ENCODE assay signal across 38 cellular contexts in genomic region chr4:25356068-25356467, GRCh38.
"Had no signal": no experiment of that assay in that cellular context is flagged by ENCODE, and none has a peak within 500 bp of the region (broad histone marks: within the 10 kb centered on the region; RNA-seq: fewer than 3 reads in every experiment).

No MANE protein-coding gene starts in this region.

- DNase-seq: activated effector memory CD4-positive, alpha-beta T cell treated with anti-CD3 and anti-CD28 coated beads, Interleukin-2, amount 50 U/mL, for 16 hours; activated effector memory CD4-positive, alpha-beta T cell treated with Interleukin-2 at 50 U/mL for 16 hours; activated gamma-delta T cell; activated gamma-delta T cell treated with Interleukin-2 at 50 U/mL for 16 hours; activated naive CD4-positive, alpha-beta T cell; activated naive CD4-positive, alpha-beta T cell treated with anti-CD3 and anti-CD28 coated beads for 36 hours; activated naive CD4-positive, alpha-beta T cell treated with anti-CD3 and anti-CD28 coated beads, Interleukin-2, amount 10 ng/mL, durations not matched to agents 7 days and 5 days; activated naive CD4-positive, alpha-beta T cell treated with anti-CD3 and anti-CD28 coated beads, Interleukin-2, amount 50 U/mL, for 16 hours; activated naive CD4-positive, alpha-beta T cell treated with Interleukin-2 at 50 U/mL for 16 hours; activated naive CD8-positive, alpha-beta T cell treated with anti-CD3 and anti-CD28 coated beads for 36 hours; activated naive CD8-positive, alpha-beta T cell treated with anti-CD3 and anti-CD28 coated beads, Interleukin-2, amount 10 ng/mL, durations not matched to agents 7 days and 5 days; activated naive CD8-positive, alpha-beta T cell treated with anti-CD3 and anti-CD28 coated beads, Interleukin-2, amount 50 U/mL, for 24 hours; activated T-cell treated with anti-CD3 and anti-CD28 coated beads, Interleukin-2, amount 50 U/mL, for 1 hour; activated T-cell treated with anti-CD3 and anti-CD28 coated beads, Interleukin-2, amount 50 U/mL, for 24 hours; activated T-cell treated with anti-CD3 and anti-CD28 coated beads, Interleukin-2, amount 50 U/mL, for 4 hours; activated T-cell treated with anti-CD3 and anti-CD28 coated beads, Interleukin-2, amount 50 U/mL, for 48 hours; activated T-cell treated with anti-CD3 and anti-CD28 coated beads, Interleukin-2, amount 50 U/mL, for 72 hours; adrenal gland; amniotic stem cell; amygdala; anterior cingulate cortex; aorta; body of pancreas; brain microvascular endothelial cell; caudate nucleus; central memory CD4-positive, alpha-beta T cell; cerebellar nuclear complex had no signal

- ATAC-seq: activated naive CD4-positive, alpha-beta T cell treated with anti-CD3 and anti-CD28 coated beads, Interleukin-2, amount 50 U/mL, for 72 hours; activated naive CD8-positive, alpha-beta T cell treated with anti-CD3 and anti-CD28 coated beads, Interleukin-2, amount 50 U/mL, for 24 hours; activated T-cell treated with anti-CD3 and anti-CD28 coated beads, Interleukin-2, amount 50 U/mL, for 4 hours; activated T-cell treated with anti-CD3 and anti-CD28 coated beads, Interleukin-2, amount 50 U/mL, for 72 hours; activated T-helper 17 cell treated with anti-CD3 and anti-CD28 coated beads, Interleukin-2, amount 50 U/mL, for 72 hours; body of pancreas had no signal

- H3K9me3 ChIP-seq: adrenal gland, ascending aorta, body of pancreas, breast epithelium had no signal

- H3K27me3 Mint-ChIP-seq: activated naive CD4-positive, alpha-beta T cell treated with anti-CD3 and anti-CD28 coated beads, Interleukin-2, amount 10 ng/mL, durations not matched to agents 7 days and 5 days; activated naive CD4-positive, alpha-beta T cell treated with anti-CD3 and anti-CD28 coated beads, Interleukin-2, amount 50 U/mL, for 24 hours; activated naive CD8-positive, alpha-beta T cell; activated naive CD8-positive, alpha-beta T cell treated with anti-CD3 and anti-CD28 coated beads for 36 hours; activated naive CD8-positive, alpha-beta T cell treated with anti-CD3 and anti-CD28 coated beads, Interleukin-2, amount 10 ng/mL, durations not matched to agents 7 days and 5 days; activated naive CD8-positive, alpha-beta T cell treated with anti-CD3 and anti-CD28 coated beads, Interleukin-2, amount 50 U/mL, for 24 hours; activated T-cell treated with anti-CD3 and anti-CD28 coated beads, Interleukin-2, amount 50 U/mL, for 24 hours; activated T-helper 17 cell treated with anti-CD3 and anti-CD28 coated beads, Interleukin-2, amount 50 U/mL, for 72 hours; central memory CD8-positive, alpha-beta T cell had no signal

- H3K4me1 Mint-ChIP-seq: activated naive CD4-positive, alpha-beta T cell treated with anti-CD3 and anti-CD28 coated beads, Interleukin-2, amount 10 ng/mL, durations not matched to agents 7 days and 5 days; activated naive CD4-positive, alpha-beta T cell treated with anti-CD3 and anti-CD28 coated beads, Interleukin-2, amount 50 U/mL, for 24 hours; activated naive CD8-positive, alpha-beta T cell treated with anti-CD3 and anti-CD28 coated beads for 36 hours; activated naive CD8-positive, alpha-beta T cell treated with anti-CD3 and anti-CD28 coated beads, Interleukin-2, amount 10 ng/mL, durations not matched to agents 7 days and 5 days; activated naive CD8-positive, alpha-beta T cell treated with anti-CD3 and anti-CD28 coated beads, Interleukin-2, amount 50 U/mL, for 24 hours; activated T-helper 17 cell treated with anti-CD3 and anti-CD28 coated beads, Interleukin-2, amount 50 U/mL, for 72 hours; brain; central memory CD8-positive, alpha-beta T cell had no signal

- H3K27me3 ChIP-seq: adrenal gland, ascending aorta, body of pancreas, brain microvascular endothelial cell, breast epithelium, cardiac muscle cell had no signal

- H3K9me3 Mint-ChIP-seq: activated naive CD4-positive, alpha-beta T cell treated with anti-CD3 and anti-CD28 coated beads, Interleukin-2, amount 10 ng/mL, durations not matched to agents 7 days and 5 days; activated naive CD4-positive, alpha-beta T cell treated with anti-CD3 and anti-CD28 coated beads, Interleukin-2, amount 50 U/mL, for 24 hours; activated naive CD8-positive, alpha-beta T cell treated with anti-CD3 and anti-CD28 coated beads for 36 hours; activated naive CD8-positive, alpha-beta T cell treated with anti-CD3 and anti-CD28 coated beads, Interleukin-2, amount 50 U/mL, for 24 hours; activated T-cell treated with anti-CD3 and anti-CD28 coated beads, Interleukin-2, amount 50 U/mL, for 24 hours; activated T-cell treated with anti-CD3 and anti-CD28 coated beads, Interleukin-2, amount 50 U/mL, for 4 hours; activated T-cell treated with anti-CD3 and anti-CD28 coated beads, Interleukin-2, amount 50 U/mL, for 72 hours; activated T-helper 1 cell treated with anti-CD3 and anti-CD28 coated beads, Interleukin-12 subunit alpha, Interleukin-12 subunit beta, Interleukin-2, Interleukin-4 antibody, amounts not matched to agents 30 ng/mL and 10 ng/mL and 1 ng/mL, durations not matched to agents 14 hours and 24 hours and 36 hours; activated T-helper 17 cell treated with anti-CD3 and anti-CD28 coated beads, Interleukin-2, amount 50 U/mL, for 72 hours; activated T-helper 2 cell treated with anti-CD3 and anti-CD28 coated beads, Interferon-gamma antibody, Interleukin-2, Interleukin-4, amounts not matched to agents 10 μg/mL and 5 μg/mL and 100 μg/mL, durations not matched to agents 14 hours and 24 hours and 36 hours; brain; central memory CD8-positive, alpha-beta T cell had no signal

- H3K4me3 ChIP-seq: adrenal gland, ascending aorta, body of pancreas, breast epithelium, cardiac muscle cell had no signal

- H3K36me3 ChIP-seq: ascending aorta, brain microvascular endothelial cell, breast epithelium, cardiac muscle cell had no signal

- H3K27ac ChIP-seq: adrenal gland, ascending aorta, body of pancreas, brain microvascular endothelial cell, breast epithelium, cardiac muscle cell had no signal

- H3K27ac Mint-ChIP-seq: activated naive CD4-positive, alpha-beta T cell treated with anti-CD3 and anti-CD28 coated beads for 36 hours; activated naive CD4-positive, alpha-beta T cell treated with anti-CD3 and anti-CD28 coated beads, Interleukin-2, amount 10 ng/mL, durations not matched to agents 7 days and 5 days; activated naive CD4-positive, alpha-beta T cell treated with anti-CD3 and anti-CD28 coated beads, Interleukin-2, amount 50 U/mL, for 24 hours; activated naive CD4-positive, alpha-beta T cell treated with anti-CD3 and anti-CD28 coated beads, Interleukin-2, amount 50 U/mL, for 72 hours; activated naive CD8-positive, alpha-beta T cell; activated naive CD8-positive, alpha-beta T cell treated with anti-CD3 and anti-CD28 coated beads for 36 hours; activated naive CD8-positive, alpha-beta T cell treated with anti-CD3 and anti-CD28 coated beads, Interleukin-2, amount 10 ng/mL, durations not matched to agents 7 days and 5 days; activated naive CD8-positive, alpha-beta T cell treated with anti-CD3 and anti-CD28 coated beads, Interleukin-2, amount 50 U/mL, for 24 hours; activated T-cell treated with anti-CD3 and anti-CD28 coated beads, Interleukin-2, amount 50 U/mL, for 24 hours; activated T-cell treated with anti-CD3 and anti-CD28 coated beads, Interleukin-2, amount 50 U/mL, for 72 hours; activated T-helper 1 cell treated with anti-CD3 and anti-CD28 coated beads, Interleukin-12 subunit alpha, Interleukin-12 subunit beta, Interleukin-2, Interleukin-4 antibody, amounts not matched to agents 30 ng/mL and 10 ng/mL and 1 ng/mL, durations not matched to agents 14 hours and 24 hours and 36 hours; activated T-helper 17 cell treated with anti-CD3 and anti-CD28 coated beads, Interleukin-2, amount 50 U/mL, for 72 hours; activated T-helper 2 cell treated with anti-CD3 and anti-CD28 coated beads, Interferon-gamma antibody, Interleukin-2, Interleukin-4, amounts not matched to agents 10 μg/mL and 5 μg/mL and 100 μg/mL, durations not matched to agents 14 hours and 24 hours and 36 hours; brain had no signal

- H3K4me1 ChIP-seq: adrenal gland, ascending aorta, breast epithelium had no signal

- H3K4me3 Mint-ChIP-seq: activated naive CD4-positive, alpha-beta T cell treated with anti-CD3 and anti-CD28 coated beads for 36 hours; activated naive CD4-positive, alpha-beta T cell treated with anti-CD3 and anti-CD28 coated beads, Interleukin-2, amount 10 ng/mL, durations not matched to agents 7 days and 5 days; activated naive CD4-positive, alpha-beta T cell treated with anti-CD3 and anti-CD28 coated beads, Interleukin-2, amount 50 U/mL, for 24 hours; activated naive CD8-positive, alpha-beta T cell; activated naive CD8-positive, alpha-beta T cell treated with anti-CD3 and anti-CD28 coated beads for 36 hours; activated naive CD8-positive, alpha-beta T cell treated with anti-CD3 and anti-CD28 coated beads, Interleukin-2, amount 10 ng/mL, durations not matched to agents 7 days and 5 days; activated naive CD8-positive, alpha-beta T cell treated with anti-CD3 and anti-CD28 coated beads, Interleukin-2, amount 50 U/mL, for 24 hours; activated T-cell treated with anti-CD3 and anti-CD28 coated beads, Interleukin-2, amount 50 U/mL, for 24 hours; activated T-cell treated with anti-CD3 and anti-CD28 coated beads, Interleukin-2, amount 50 U/mL, for 4 hours; activated T-cell treated with anti-CD3 and anti-CD28 coated beads, Interleukin-2, amount 50 U/mL, for 72 hours; activated T-helper 1 cell treated with anti-CD3 and anti-CD28 coated beads, Interleukin-12 subunit alpha, Interleukin-12 subunit beta, Interleukin-2, Interleukin-4 antibody, amounts not matched to agents 30 ng/mL and 10 ng/mL and 1 ng/mL, durations not matched to agents 14 hours and 24 hours and 36 hours; activated T-helper 17 cell treated with anti-CD3 and anti-CD28 coated beads, Interleukin-2, amount 50 U/mL, for 72 hours; brain; central memory CD8-positive, alpha-beta T cell had no signal
